In genomic region chr5:168356171-168356570, GRCh38 we compare ENCODE assay signal across 19 cellular contexts.
"Had no signal": no experiment of that assay in that cellular context is flagged by ENCODE, and none has a peak within 500 bp of the region (broad histone marks: within the 10 kb centered on the region; RNA-seq: fewer than 3 reads in every experiment).

No MANE protein-coding gene starts in this region.

- H3K36me3 Mint-ChIP-seq: naive thymus-derived CD4-positive, alpha-beta T cell; stimulated activated naive B cell treated with anti-CD40 and anti-IgM and Interleukin-4, amounts not matched to agents 10 μg/mL and 1 μg/mL and 100 μg/mL, for 72 hours had no signal

- H3K9me3 Mint-ChIP-seq: stimulated activated naive B cell treated with anti-CD40 and anti-IgM and Interleukin-4, amounts not matched to agents 10 μg/mL and 1 μg/mL and 100 μg/mL, for 72 hours; stimulated activated naive CD8-positive, alpha-beta T cell treated with anti-CD3 and anti-CD28 coated beads, Interleukin-15, amount 100 ng/mL, for 72 hours had no signal

- H3K4me1 Mint-ChIP-seq: stimulated activated naive B cell treated with anti-CD40 and anti-IgM and Interleukin-4, amounts not matched to agents 10 μg/mL and 1 μg/mL and 100 μg/mL, for 72 hours; stimulated activated naive CD8-positive, alpha-beta T cell treated with anti-CD3 and anti-CD28 coated beads, Interleukin-15, amount 100 ng/mL, for 72 hours had no signal

- DNase-seq: effector CD4-positive, alpha-beta T cell; foreskin melanocyte; head of caudate nucleus; left colon; left ventricle myocardium superior; mesendoderm; naive thymus-derived CD4-positive, alpha-beta T cell; stimulated activated CD4-positive, alpha-beta T cell treated with anti-CD3 and anti-CD28 coated beads, Interleukin-2, amount 100 ng/mL, for 24 hours; stimulated activated CD4-positive, alpha-beta T cell treated with anti-CD3 and anti-CD28 coated beads, Interleukin-4, amount 100 ng/mL, for 4 hours; stimulated activated naive B cell treated with anti-CD40 and anti-IgM and Interleukin-4, amounts not matched to agents 10 μg/mL and 1 μg/mL and 100 μg/mL, for 72 hours; stimulated activated naive CD8-positive, alpha-beta T cell treated with anti-CD3 and anti-CD28 coated beads, Interleukin-15, amount 100 ng/mL, for 72 hours; substantia nigra; transverse colon had no signal

- ATAC-seq: left colon; left ventricle myocardium superior; naive thymus-derived CD4-positive, alpha-beta T cell; sciatic nerve; stimulated activated naive B cell treated with anti-CD40 and anti-IgM and Interleukin-4, amounts not matched to agents 10 μg/mL and 1 μg/mL and 100 μg/mL, for 72 hours; stimulated activated naive CD8-positive, alpha-beta T cell treated with anti-CD3 and anti-CD28 coated beads, Interleukin-15, amount 100 ng/mL, for 72 hours had no signal

- H3K4me2 ChIP-seq: hepatocyte had no signal

- H3K9me3 ChIP-seq: neutrophil, thoracic aorta, transverse colon had no signal

- H3K4me3 ChIP-seq: coronary artery, hepatocyte, skin epidermis, thoracic aorta, transverse colon had no signal

- H2AFZ ChIP-seq: hepatocyte had no signal

- H3K4me3 Mint-ChIP-seq: naive thymus-derived CD4-positive, alpha-beta T cell; stimulated activated naive B cell treated with anti-CD40 and anti-IgM and Interleukin-4, amounts not matched to agents 10 μg/mL and 1 μg/mL and 100 μg/mL, for 72 hours; stimulated activated naive CD8-positive, alpha-beta T cell treated with anti-CD3 and anti-CD28 coated beads, Interleukin-15, amount 100 ng/mL, for 72 hours had no signal

- H3K27ac Mint-ChIP-seq: naive thymus-derived CD4-positive, alpha-beta T cell; stimulated activated naive B cell treated with anti-CD40 and anti-IgM and Interleukin-4, amounts not matched to agents 10 μg/mL and 1 μg/mL and 100 μg/mL, for 72 hours; stimulated activated naive CD8-positive, alpha-beta T cell treated with anti-CD3 and anti-CD28 coated beads, Interleukin-15, amount 100 ng/mL, for 72 hours had no signal

- H3K27ac ChIP-seq: coronary artery, hepatocyte, neutrophil, skin epidermis, thoracic aorta, transverse colon had no signal

- H3K27me3 Mint-ChIP-seq: naive thymus-derived CD4-positive, alpha-beta T cell; stimulated activated naive B cell treated with anti-CD40 and anti-IgM and Interleukin-4, amounts not matched to agents 10 μg/mL and 1 μg/mL and 100 μg/mL, for 72 hours had no signal

- H3K36me3 ChIP-seq: neutrophil, thoracic aorta, transverse colon had no signal

- H3K27me3 ChIP-seq: hepatocyte, neutrophil, transverse colon had no signal
